In the genomic region with DNA sequence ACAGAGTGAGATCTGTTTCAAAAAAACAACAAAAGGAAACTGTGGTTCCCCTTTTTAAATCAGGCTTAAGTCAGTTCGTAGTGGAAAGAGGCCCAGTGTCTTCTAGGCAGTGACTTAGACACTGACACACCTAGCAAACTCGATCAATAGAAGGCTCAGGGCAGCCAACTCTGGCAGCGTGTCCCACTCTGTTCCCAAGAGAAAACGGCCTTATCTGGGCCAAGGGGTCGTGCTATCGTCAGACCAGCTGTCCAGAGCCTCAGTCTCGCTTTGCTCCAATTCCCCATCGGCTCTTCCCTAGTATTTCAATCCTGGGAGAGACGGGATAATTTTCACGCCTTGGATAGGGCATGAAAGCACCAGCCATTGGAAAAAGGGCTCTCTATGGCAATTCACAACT, we compare ENCODE assay signal across 27 cellular contexts.
"Had no signal": no experiment of that assay in that cellular context is flagged by ENCODE, and none has a peak within 500 bp of the region (broad histone marks: within the 10 kb centered on the region; RNA-seq: fewer than 3 reads in every experiment).

No MANE protein-coding gene starts in this region.

- ATAC-seq: activated T-cell treated with anti-CD3 and anti-CD28 coated beads, Interleukin-2, amount 50 U/mL, for 4 hours; activated T-helper 17 cell treated with anti-CD3 and anti-CD28 coated beads, Interleukin-2, amount 50 U/mL, for 72 hours; gastroesophageal sphincter; left cardiac atrium; left ventricle myocardium superior; naive thymus-derived CD8-positive, alpha-beta T cell; pancreas; psoas muscle; stimulated activated naive CD8-positive, alpha-beta T cell treated with anti-CD3 and anti-CD28 coated beads, Interleukin-15, Interleukin-2, amounts not matched to agents 100 U/mL and 50 U/mL, for 24 hours had no signal

- H3K79me2 ChIP-seq: hepatocyte had no signal

- H3K4me3 Mint-ChIP-seq: activated T-cell treated with anti-CD3 and anti-CD28 coated beads, Interleukin-2, amount 50 U/mL, for 4 hours; activated T-helper 17 cell treated with anti-CD3 and anti-CD28 coated beads, Interleukin-2, amount 50 U/mL, for 72 hours; mesothelial cell of epicardium; naive thymus-derived CD8-positive, alpha-beta T cell; neural crest cell had no signal

- H3K27ac ChIP-seq: gastroesophageal sphincter, hepatocyte, pancreas, psoas muscle, testis, VCaP had no signal

- DNase-seq: activated CD4-positive, alpha-beta T cell treated with anti-CD3 and anti-CD28 coated beads for 48 hours; activated CD4-positive, alpha-beta T cell treated with anti-CD3 and anti-CD28 coated beads, Interleukin-2, amount 50 U/mL, for 48 hours; activated gamma-delta T cell treated with Interleukin-2 at 50 U/mL for 16 hours; activated naive CD4-positive, alpha-beta T cell treated with anti-CD3 and anti-CD28 coated beads, Interleukin-2, amount 50 U/mL, for 16 hours; activated T-cell treated with anti-CD3 and anti-CD28 coated beads, Interleukin-2, amount 50 U/mL, for 4 hours; amygdala; cortex of kidney; islet precursor cell; left cardiac atrium; left ventricle myocardium superior; mammary epithelial cell; naive thymus-derived CD8-positive, alpha-beta T cell; nucleus accumbens; pancreas; psoas muscle; stimulated activated CD4-positive, alpha-beta T cell treated with anti-CD3 and anti-CD28 coated beads, Interleukin-15, amount 100 ng/mL, for 24 hours; stimulated activated CD4-positive, alpha-beta T cell treated with anti-CD3 and anti-CD28 coated beads, Interleukin-2, amount 100 ng/mL, for 24 hours; stimulated activated naive CD8-positive, alpha-beta T cell treated with anti-CD3 and anti-CD28 coated beads, Interleukin-15, Interleukin-2, amounts not matched to agents 100 U/mL and 50 U/mL, for 24 hours; testis; trophoblast cell had no signal

- H2AFZ ChIP-seq: hepatocyte had no signal

- H3K9me3 ChIP-seq: gastroesophageal sphincter, pancreas, psoas muscle, testis had no signal

- H3K9me3 Mint-ChIP-seq: activated T-cell treated with anti-CD3 and anti-CD28 coated beads, Interleukin-2, amount 50 U/mL, for 4 hours; activated T-helper 17 cell treated with anti-CD3 and anti-CD28 coated beads, Interleukin-2, amount 50 U/mL, for 72 hours; mesothelial cell of epicardium; neural crest cell had no signal

- H3K4me2 ChIP-seq: hepatocyte, smooth muscle cell had no signal

- H3K27me3 Mint-ChIP-seq: activated T-helper 17 cell treated with anti-CD3 and anti-CD28 coated beads, Interleukin-2, amount 50 U/mL, for 72 hours; naive thymus-derived CD8-positive, alpha-beta T cell had no signal

- H3K27ac Mint-ChIP-seq: mesothelial cell of epicardium had no signal

- H3K4me1 ChIP-seq: gastroesophageal sphincter, pancreas, psoas muscle, testis had no signal

- H3K4me3 ChIP-seq: gastroesophageal sphincter, hepatocyte, pancreas, psoas muscle, smooth muscle cell, testis had no signal

- H3K4me1 Mint-ChIP-seq: activated T-helper 17 cell treated with anti-CD3 and anti-CD28 coated beads, Interleukin-2, amount 50 U/mL, for 72 hours; mesothelial cell of epicardium had no signal

- H3K27me3 ChIP-seq: gastroesophageal sphincter, hepatocyte, pancreas, testis had no signal
